ENCODE assay signal across 8 cellular contexts in genomic region chr1:225428066-225428878, GRCh38. TPM values are rescaled to one million over a fixed set of nuclear protein-coding genes. Genes with fewer than 3 reads are reported as not detected.
DNase-seq lines count a peak whose midpoint lies in the region; ATAC-seq, FAIRE-seq and TF ChIP-seq lines count a peak whose summit lies in the region.

No MANE protein-coding gene starts in this region.

- no peaks in the 10 kb centered on the region for H3K36me3 ChIP-seq in BJ (ENCODE audit: control insufficient read depth, insufficient read depth, low read length)
- H3K36me3 ChIP-seq in HepG2 (replicated peaks in 1 of 2; ENCODE audit: control insufficient read depth in 1 of 2, insufficient read depth in 2 of 2, low read length in 2 of 2) = 0 out of 5 replicates have a peak, but pooled peaks cover 0 to 4% of the 10 kb centered on the region in 2 experiments

- peaks cover 40% of the 10 kb centered on the region for H3K4me1 ChIP-seq in HepG2 (ENCODE audit: insufficient read depth, low read length)

- H3K27ac ChIP-seq in HepG2 (ENCODE audit: extremely low read length, insufficient read depth, low read length) = peak overlapping the region; percentile 86

- DNase-seq in BJ (ENCODE audit: low read depth) (peak; percentile 37), GM19239 (ENCODE audit: insufficient read length, low spot score) (peak; percentile 84), NCI-H510A (lab: John Stamatoyannopoulos, UW) (peak; percentile 93), cortex of kidney (lab: John Stamatoyannopoulos, UW) (peak; percentile 86), HepG2 (ENCODE audit: low spot score) (peak; percentile 83)
- peak; percentile 89 for DNase-seq in activated CD4-positive, alpha-beta T cell treated with anti-CD3 and anti-CD28 coated beads, Interleukin-2, amount 50 U/mL, for 1 hour
- DNase-seq in stimulated activated CD4-positive, alpha-beta T cell treated with anti-CD3 and anti-CD28 coated beads, Interleukin-2, amount 100 ng/mL, for 48 hours = peak; percentile 80 to 84

- intact Hi-C loops in HepG2 (cut with micrococcal nuclease; ENCODE audit: unreplicated experiment) = no loop called here

- no peaks in the 10 kb centered on the region for H3K27me3 ChIP-seq in BJ (ENCODE audit: control insufficient read depth, insufficient read depth, low read length)
- H3K27me3 ChIP-seq in HepG2 (ENCODE audit: control insufficient read depth in 1 of 2, insufficient read depth in 2 of 2, low read length in 2 of 2) = no peaks in the 10 kb centered on the region; a peak in 1 of 5 replicates

- in situ Hi-C loops in HepG2 (cut with HindIII; ENCODE audit: extremely low pct_ligation_motif_present, low pct_unique_long_range_greater_than_20kb) = no loop called here

- H3K9ac ChIP-seq in HepG2 (ENCODE audit: insufficient read depth, low read depth, low read length) = peak overlapping the region; percentile 92

- peak overlapping the region; percentile 81 for H3K4me3 ChIP-seq in BJ (ENCODE audit: low read depth, low read length)
- peak overlapping the region; percentile 83 to 95 (median 93) for H3K4me3 ChIP-seq in HepG2 (replicated peaks in 1 of 3; ENCODE audit: insufficient read depth in 1 of 3, low read depth in 2 of 3, low read length in 3 of 3)

- ATAC-seq in HG03439 (IDR thresholded peaks at IDR 0.05; ENCODE audit: unreplicated experiment) (peak; percentile 87), HepG2 (peak; percentile 90)

- under 1% methylated on average over 25 of the region's 81 CpGs for WGBS in HepG2 (ENCODE audit: low lambda C conversion rate)

- BruUV-seq in HepG2 (replicated peaks; lab: Mats Ljungman, UMichigan) = TSS peak; percentile 96

- TF ChIP-seq EP300 in HepG2 (IDR thresholded peaks at IDR 0.05; ENCODE audit: low read depth in 2 of 2, low read length in 2 of 2) = no peak
- no peak for TF ChIP-seq EP300 in HepG2 (CRISPR knock-in tag; IDR thresholded peaks at IDR 0.05; ENCODE audit: borderline replicate concordance)

- no peak for TF ChIP-seq RAD21 in HepG2 (CRISPR knock-in tag; IDR thresholded peaks at IDR 0.05)

- H3K79me2 ChIP-seq in HepG2 (ENCODE audit: insufficient read depth, low read length) = peaks cover 45% of the 10 kb centered on the region

- FAIRE-seq in GM19239 (lab: Jason Lieb, UNC) (peak; percentile 86), HepG2 (lab: Jason Lieb, UNC) (peak; percentile 56)

- no peak for TF ChIP-seq CTCF in BJ (IDR thresholded peaks at IDR 0.05; ENCODE audit: insufficient read depth, low read depth, low read length)
- TF ChIP-seq CTCF in HepG2 (CRISPR knock-in tag; IDR thresholded peaks at IDR 0.05) = no peak

- POLR2A ChIA-PET in BJ (lab: Charles Lee) = interaction anchor here (0.5 to 0.6 kb wide), 2 partner anchors 340 to 496 kb away, joined by 3 to 5 read pairs; partner anchors contain the start of gene PYCR2
- POLR2A ChIA-PET in HepG2 (lab: Yijun Ruan, JAX) = interaction anchor here (1.6 to 2.1 kb wide), 3 partner anchors 13 to 634 kb away, joined by 4 to 7 read pairs (median 5); no protein-coding TSS in a partner anchor

- peak; percentile 66 to 85; a peak in 3 of 4 replicates for TF ChIP-seq POLR2A in HepG2 (IDR thresholded peaks at IDR 0.05; ENCODE audit: insufficient read depth in 1 of 2, low read depth in 2 of 2, low read length in 2 of 2)

- peak overlapping the region; percentile 89 for H3K4me2 ChIP-seq in HepG2 (ENCODE audit: low read depth, low read length)

- peaks cover 17% of the 10 kb centered on the region for H4K20me1 ChIP-seq in HepG2 (ENCODE audit: insufficient read depth, low read length)

- H3K9me3 ChIP-seq in HepG2 (ENCODE audit: low read length) = no peaks in the 10 kb centered on the region

- H2AFZ ChIP-seq in HepG2 (ENCODE audit: low read length) = peak overlapping the region; percentile 81

- CTCF ChIA-PET in BJ (lab: Yijun Ruan, JAX) = interaction anchor here (1.2 kb wide), 1 partner anchor 10 kb away, joined by 4 read pairs; no protein-coding TSS in a partner anchor
- CTCF ChIA-PET in HepG2 (lab: Yijun Ruan, JAX; ENCODE audit: low intra/inter-chr PET ratio, low total read pairs) = no interaction called here

TF ChIP-seq in HepG2, 621 proteins besides CTCF, POLR2A, EP300 and RAD21 (continues in another document):
- TF ChIP-seq ZNF142 (CRISPR knock-in tag; IDR thresholded peaks at IDR 0.05) = peak; percentile 65

RNA-seq across cellular contexts. Expression of gene LBR, which starts 0.4 kb away (rescaled TPM):
- 16.7 and 21.0 TPM in 2 replicates for polyA plus RNA-seq in BJ (2011; rRNA removed)
- polyA minus RNA-seq in BJ (2011; rRNA and poly(A)+ RNA removed) = 22.9 and 23.4 TPM in 2 replicates
- 64.4 and 76.7 TPM in 2 replicates for total RNA-seq in HepG2 (2016; rRNA removed; fragmentation: Illumina TruSeq; extraction: Trizol)
- 5.8 and 7.2 TPM in 2 replicates for total RNA-seq in HepG2 (2016; cell fraction: cytosol; rRNA removed; fragmentation: Illumina TruSeq; extraction: Trizol; ENCODE audit: low read depth)
- 58.0 and 76.5 TPM in 2 replicates for total RNA-seq in HepG2 (2016; cell fraction: insoluble cytoplasmic fraction; rRNA removed; fragmentation: Illumina TruSeq; extraction: Trizol)
- 18.3 and 23.6 TPM in 2 replicates for total RNA-seq in HepG2 (2016; cell fraction: membrane; rRNA removed; fragmentation: Illumina TruSeq; extraction: Trizol)
- 103 and 116 TPM in 2 replicates for total RNA-seq in HepG2 (2016; cell fraction: nucleus; rRNA removed; fragmentation: Illumina TruSeq; extraction: Trizol)
- 38.2 and 38.9 TPM in 2 replicates for polyA plus RNA-seq in HepG2 (2011; rRNA removed)
- polyA plus RNA-seq in HepG2 (2011; cell fraction: cytosol; rRNA removed) = 25.2 and 34.9 TPM in 2 replicates
- 20.9 and 21.1 TPM in 2 replicates for polyA plus RNA-seq in HepG2 (2011; cell fraction: nucleus; rRNA removed)
- polyA plus RNA-seq in HepG2 (2012) = 42.0 and 46.8 TPM in 2 replicates
- 3.8 and 4.4 TPM in 2 replicates for polyA plus RNA-seq in HepG2 (2016; cell fraction: cytosol; fragmentation: Illumina TruSeq; extraction: Trizol; ENCODE audit: low read depth)
- 58.6 and 66.3 TPM in 2 replicates for polyA plus RNA-seq in HepG2 (2016; cell fraction: insoluble cytoplasmic fraction; fragmentation: Illumina TruSeq; extraction: Trizol; ENCODE audit: low read depth)
- polyA plus RNA-seq in HepG2 (2016; cell fraction: membrane; fragmentation: Illumina TruSeq; extraction: Trizol; ENCODE audit: low read depth) = 12.1 and 13.5 TPM in 2 replicates
- 109 and 114 TPM in 2 replicates for polyA plus RNA-seq in HepG2 (2016; cell fraction: nucleus; fragmentation: Illumina TruSeq; extraction: Trizol; ENCODE audit: insufficient read depth, low read depth)
- 59.8 and 110 TPM in 2 replicates for polyA minus RNA-seq in HepG2 (2011; rRNA and poly(A)+ RNA removed; ENCODE audit: low replicate concordance)
- 35.1 and 35.9 TPM in 2 replicates for polyA minus RNA-seq in HepG2 (2011; cell fraction: cytosol; rRNA and poly(A)+ RNA removed)
- 43.9 and 51.8 TPM in 2 replicates for polyA minus RNA-seq in HepG2 (2011; cell fraction: nucleus; rRNA and poly(A)+ RNA removed)

Comparison
In these comparisons a context has a peak if more than half of its experiments do, and no peak if none do; other contexts are left out.
1. Peak in every context shown above with its lines: DNase-seq, ATAC-seq, H3K4me3 ChIP-seq and H3K27ac ChIP-seq.
2. DNase-seq: peak in every context shown above with its lines; median percentile 93 in NCI-H510A; 89 in activated CD4-positive, alpha-beta T cell treated with anti-CD3 and anti-CD28 coated beads, Interleukin-2, amount 50 U/mL, for 1 hour; 86 in cortex of kidney; 84 in GM19239; 83 in HepG2; 82 in stimulated activated CD4-positive, alpha-beta T cell treated with anti-CD3 and anti-CD28 coated beads, Interleukin-2, amount 100 ng/mL, for 48 hours; 37 in BJ.